1 cellular context compared by ENCODE assay signal in genomic region chr10:80289451-80290287, GRCh38.
A peak's percentile ranks its signal among the peaks of the same experiment; 100 is the strongest.
TF ChIP-seq lines count a peak whose summit lies in the region.

TSS of gene MAT1A (minus strand) at chr10:80289658. CDS start at chr10:80289423, 235 bp downstream.

TF ChIP-seq in HepG2, 621 proteins besides CTCF, POLR2A, EP300 and RAD21 (continued from another document and continues in another):
- peak; percentile 96 for TF ChIP-seq TEF (CRISPR knock-in tag; IDR thresholded peaks at IDR 0.05)
- no peak for TF ChIP-seq MAZ (IDR thresholded peaks at IDR 0.05; ENCODE audit: borderline replicate concordance, low read depth, low read length)
- TF ChIP-seq MAZ (CRISPR knock-in tag; IDR thresholded peaks at IDR 0.05; ENCODE audit: low read depth): 0 out of 2 replicates have a peak, but pooled peaks have one; percentile 31
- TF ChIP-seq NFKB2 (CRISPR knock-in tag; IDR thresholded peaks at IDR 0.05; ENCODE audit: borderline replicate concordance): peak; percentile 74; the same call in 1 of the 2 replicates
- TF ChIP-seq SP5 (CRISPR knock-in tag; IDR thresholded peaks at IDR 0.05; ENCODE audit: borderline replicate concordance, low read depth): peak; percentile 55; the same call in 1 of the 2 replicates
- TF ChIP-seq, protein P1, sequence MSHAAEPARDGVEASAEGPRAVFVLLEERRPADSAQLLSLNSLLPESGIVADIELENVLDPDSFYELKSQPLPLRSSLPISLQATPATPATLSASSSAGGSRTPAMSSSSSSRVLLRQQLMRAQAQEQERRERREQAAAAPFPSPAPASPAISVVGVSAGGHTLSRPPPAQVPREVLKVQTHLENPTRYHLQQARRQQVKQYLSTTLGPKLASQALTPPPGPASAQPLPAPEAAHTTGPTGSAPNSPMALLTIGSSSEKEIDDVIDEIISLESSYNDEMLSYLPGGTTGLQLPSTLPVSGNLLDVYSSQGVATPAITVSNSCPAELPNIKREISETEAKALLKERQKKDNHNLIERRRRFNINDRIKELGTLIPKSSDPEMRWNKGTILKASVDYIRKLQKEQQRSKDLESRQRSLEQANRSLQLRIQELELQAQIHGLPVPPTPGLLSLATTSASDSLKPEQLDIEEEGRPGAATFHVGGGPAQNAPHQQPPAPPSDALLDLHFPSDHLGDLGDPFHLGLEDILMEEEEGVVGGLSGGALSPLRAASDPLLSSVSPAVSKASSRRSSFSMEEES (CRISPR knock-in tag; IDR thresholded peaks at IDR 0.05): peak; percentile 86
- no peak for TF ChIP-seq ZC3H4 (CRISPR knock-in tag; IDR thresholded peaks at IDR 0.05; ENCODE audit: borderline replicate concordance)
- no peak for TF ChIP-seq LCORL (IDR thresholded peaks at IDR 0.05)
- no peak; the same call in 1 of the 2 replicates for TF ChIP-seq LCORL (CRISPR knock-in tag; IDR thresholded peaks at IDR 0.05)
- TF ChIP-seq ZNF709 (CRISPR knock-in tag; IDR thresholded peaks at IDR 0.05): no peak
- no peak; the same call in 1 of the 2 replicates for TF ChIP-seq GATA4 (IDR thresholded peaks at IDR 0.05; ENCODE audit: borderline replicate concordance, low read depth)
- no peak for TF ChIP-seq WIZ (CRISPR knock-in tag; IDR thresholded peaks at IDR 0.05)
- no peak for TF ChIP-seq NFIC (IDR thresholded peaks at IDR 0.05; ENCODE audit: low read length)
- TF ChIP-seq, protein P2, sequence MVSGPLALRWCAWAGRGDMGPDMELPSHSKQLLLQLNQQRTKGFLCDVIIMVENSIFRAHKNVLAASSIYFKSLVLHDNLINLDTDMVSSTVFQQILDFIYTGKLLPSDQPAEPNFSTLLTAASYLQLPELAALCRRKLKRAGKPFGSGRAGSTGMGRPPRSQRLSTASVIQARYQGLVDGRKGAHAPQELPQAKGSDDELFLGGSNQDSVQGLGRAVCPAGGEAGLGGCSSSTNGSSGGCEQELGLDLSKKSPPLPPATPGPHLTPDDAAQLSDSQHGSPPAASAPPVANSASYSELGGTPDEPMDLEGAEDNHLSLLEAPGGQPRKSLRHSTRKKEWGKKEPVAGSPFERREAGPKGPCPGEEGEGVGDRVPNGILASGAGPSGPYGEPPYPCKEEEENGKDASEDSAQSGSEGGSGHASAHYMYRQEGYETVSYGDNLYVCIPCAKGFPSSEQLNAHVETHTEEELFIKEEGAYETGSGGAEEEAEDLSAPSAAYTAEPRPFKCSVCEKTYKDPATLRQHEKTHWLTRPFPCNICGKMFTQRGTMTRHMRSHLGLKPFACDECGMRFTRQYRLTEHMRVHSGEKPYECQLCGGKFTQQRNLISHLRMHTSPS (CRISPR knock-in tag; IDR thresholded peaks at IDR 0.05; ENCODE audit: low read depth): no peak
- TF ChIP-seq NONO (IDR thresholded peaks at IDR 0.05): no peak
- no peak for TF ChIP-seq NONO (CRISPR knock-in tag; conservative IDR thresholded peaks at IDR 0.05)
- TF ChIP-seq ZNF331 (CRISPR knock-in tag; IDR thresholded peaks at IDR 0.05): peak; percentile 75; the same call in 1 of the 2 replicates
- peak; percentile 51 for TF ChIP-seq MED8 (CRISPR knock-in tag; IDR thresholded peaks at IDR 0.05; ENCODE audit: insufficient replicate concordance)
- TF ChIP-seq ZUFSP (CRISPR knock-in tag; IDR thresholded peaks at IDR 0.05; ENCODE audit: borderline replicate concordance): no peak
- TF ChIP-seq KDM5B (CRISPR knock-in tag; IDR thresholded peaks at IDR 0.05; ENCODE audit: borderline replicate concordance): peak; percentile 46; the same call in 1 of the 2 replicates
- TF ChIP-seq TFDP2 (CRISPR knock-in tag; IDR thresholded peaks at IDR 0.05): peak; percentile 88
- no peak for TF ChIP-seq RERE (CRISPR knock-in tag; IDR thresholded peaks at IDR 0.05; ENCODE audit: low read depth)
- peak; percentile 53 for TF ChIP-seq ZNF883 (CRISPR knock-in tag; IDR thresholded peaks at IDR 0.05; ENCODE audit: not compliant biosample characterization)
- no peak for TF ChIP-seq ETS1 (CRISPR knock-in tag; IDR thresholded peaks at IDR 0.05)
- TF ChIP-seq ZNF841 (CRISPR knock-in tag; IDR thresholded peaks at IDR 0.05; ENCODE audit: borderline replicate concordance): no peak
- no peak for TF ChIP-seq ZNF33B (CRISPR knock-in tag; IDR thresholded peaks at IDR 0.05)
- TF ChIP-seq, protein P3, sequence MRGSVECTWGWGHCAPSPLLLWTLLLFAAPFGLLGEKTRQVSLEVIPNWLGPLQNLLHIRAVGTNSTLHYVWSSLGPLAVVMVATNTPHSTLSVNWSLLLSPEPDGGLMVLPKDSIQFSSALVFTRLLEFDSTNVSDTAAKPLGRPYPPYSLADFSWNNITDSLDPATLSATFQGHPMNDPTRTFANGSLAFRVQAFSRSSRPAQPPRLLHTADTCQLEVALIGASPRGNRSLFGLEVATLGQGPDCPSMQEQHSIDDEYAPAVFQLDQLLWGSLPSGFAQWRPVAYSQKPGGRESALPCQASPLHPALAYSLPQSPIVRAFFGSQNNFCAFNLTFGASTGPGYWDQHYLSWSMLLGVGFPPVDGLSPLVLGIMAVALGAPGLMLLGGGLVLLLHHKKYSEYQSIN (CRISPR knock-in tag; IDR thresholded peaks at IDR 0.05; ENCODE audit: borderline replicate concordance): no peak
- TF ChIP-seq AKNA (CRISPR knock-in tag; IDR thresholded peaks at IDR 0.05; ENCODE audit: borderline replicate concordance): 0 out of 2 replicates have a peak, but pooled peaks have one; percentile 27
- TF ChIP-seq ATF2 (CRISPR knock-in tag; IDR thresholded peaks at IDR 0.05): peak; percentile 47; the same call in 1 of the 2 replicates
- TF ChIP-seq JUND (CRISPR knock-in tag; IDR thresholded peaks at IDR 0.05): peak; percentile 49; the same call in 1 of the 2 replicates
- TF ChIP-seq ZNF563 (CRISPR knock-in tag; IDR thresholded peaks at IDR 0.05): no peak
